2 cellular contexts compared by ENCODE assay signal in genomic region chr1:193110246-193110645, GRCh38.
TF ChIP-seq lines count a peak whose summit lies in the region.

No MANE protein-coding gene starts in this region.

TF ChIP-seq in A549, 52 proteins besides CTCF, POLR2A, EP300 and RAD21:
- no peak for TF ChIP-seq TFCP2L1 (CRISPR knock-in tag; IDR thresholded peaks at IDR 0.05)
- TF ChIP-seq JUN (IDR thresholded peaks at IDR 0.05): no peak
- TF ChIP-seq FOSB (CRISPR knock-in tag; IDR thresholded peaks at IDR 0.05): no peak
- TF ChIP-seq BCL3 (IDR thresholded peaks at IDR 0.05): no peak
- no peak for TF ChIP-seq KDM5A (IDR thresholded peaks at IDR 0.05)
- no peak for TF ChIP-seq RARB (CRISPR knock-in tag; IDR thresholded peaks at IDR 0.05)
- TF ChIP-seq, protein P1, sequence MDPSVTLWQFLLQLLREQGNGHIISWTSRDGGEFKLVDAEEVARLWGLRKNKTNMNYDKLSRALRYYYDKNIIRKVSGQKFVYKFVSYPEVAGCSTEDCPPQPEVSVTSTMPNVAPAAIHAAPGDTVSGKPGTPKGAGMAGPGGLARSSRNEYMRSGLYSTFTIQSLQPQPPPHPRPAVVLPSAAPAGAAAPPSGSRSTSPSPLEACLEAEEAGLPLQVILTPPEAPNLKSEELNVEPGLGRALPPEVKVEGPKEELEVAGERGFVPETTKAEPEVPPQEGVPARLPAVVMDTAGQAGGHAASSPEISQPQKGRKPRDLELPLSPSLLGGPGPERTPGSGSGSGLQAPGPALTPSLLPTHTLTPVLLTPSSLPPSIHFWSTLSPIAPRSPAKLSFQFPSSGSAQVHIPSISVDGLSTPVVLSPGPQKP (IDR thresholded peaks at IDR 0.05; ENCODE audit: low read depth, low read length): no peak

TF ChIP-seq in IMR-90, 13 proteins besides CTCF, POLR2A, EP300 and RAD21:
- TF ChIP-seq MAZ (IDR thresholded peaks at IDR 0.05; ENCODE audit: borderline replicate concordance, low read depth, low read length): no peak
- TF ChIP-seq BHLHE40 (IDR thresholded peaks at IDR 0.05; ENCODE audit: low read depth, low read length): no peak
- TF ChIP-seq SMC3 (IDR thresholded peaks at IDR 0.05; ENCODE audit: low read depth, low read length): no peak
- TF ChIP-seq, protein P1 (IDR thresholded peaks at IDR 0.05; ENCODE audit: borderline replicate concordance, low read depth, low read length): no peak
- TF ChIP-seq USF2 (IDR thresholded peaks at IDR 0.05; ENCODE audit: low read depth, low read length): no peak
- no peak for TF ChIP-seq RFX5 (IDR thresholded peaks at IDR 0.05; ENCODE audit: low read depth, low read length)
